In genomic region chr3:27049792-27050191, GRCh38 we compare ENCODE assay signal across 23 cellular contexts.
"Had no signal": no experiment of that assay in that cellular context is flagged by ENCODE, and none has a peak within 500 bp of the region (broad histone marks: within the 10 kb centered on the region; RNA-seq: fewer than 3 reads in every experiment).

No MANE protein-coding gene starts in this region.

- H3K27ac Mint-ChIP-seq: activated CD4-positive, alpha-beta T cell treated with anti-CD3 and anti-CD28 coated beads, Interleukin-2, amount 10 ng/mL, durations not matched to agents 7 days and 5 days; activated CD8-positive, alpha-beta T cell treated with anti-CD3 and anti-CD28 coated beads for 36 hours; activated naive CD4-positive, alpha-beta T cell treated with anti-CD3 and anti-CD28 coated beads, Interleukin-2, amount 50 U/mL, for 24 hours; endodermal cell; nephron progenitor cell; type B pancreatic cell had no signal

- DNase-seq: activated CD4-positive, alpha-beta T cell treated with anti-CD3 and anti-CD28 coated beads, Interleukin-2, amount 10 ng/mL, durations not matched to agents 7 days and 5 days; activated CD8-positive, alpha-beta T cell treated with anti-CD3 and anti-CD28 coated beads for 36 hours; activated gamma-delta T cell treated with Interleukin-2 at 50 U/mL for 16 hours; anterior cingulate cortex; body of pancreas; cortex of kidney; endodermal cell; esophagus squamous epithelium; gastrocnemius medialis; hippocampal formation; left colon; mesenchymal stem cell; mucosa of descending colon; nephron progenitor cell; small intestine; stimulated activated CD4-positive, alpha-beta T cell treated with anti-CD3 and anti-CD28 coated beads, Interleukin-15, amount 100 ng/mL, for 24 hours; stimulated activated naive CD4-positive, alpha-beta T cell had no signal

- H3K4me3 ChIP-seq: body of pancreas, cardiac muscle cell, esophagus squamous epithelium, gastrocnemius medialis, mucosa of descending colon, thoracic aorta had no signal

- H3K27me3 Mint-ChIP-seq: activated CD4-positive, alpha-beta T cell treated with anti-CD3 and anti-CD28 coated beads, Interleukin-2, amount 10 ng/mL, durations not matched to agents 7 days and 5 days; activated CD8-positive, alpha-beta T cell treated with anti-CD3 and anti-CD28 coated beads for 36 hours; activated naive CD4-positive, alpha-beta T cell treated with anti-CD3 and anti-CD28 coated beads, Interleukin-2, amount 50 U/mL, for 24 hours; type B pancreatic cell had no signal

- H3K27me3 ChIP-seq: body of pancreas, cardiac muscle cell, esophagus squamous epithelium, gastrocnemius medialis had no signal

- H3K4me3 Mint-ChIP-seq: activated CD4-positive, alpha-beta T cell treated with anti-CD3 and anti-CD28 coated beads, Interleukin-2, amount 10 ng/mL, durations not matched to agents 7 days and 5 days; activated CD8-positive, alpha-beta T cell treated with anti-CD3 and anti-CD28 coated beads for 36 hours; activated naive CD4-positive, alpha-beta T cell treated with anti-CD3 and anti-CD28 coated beads, Interleukin-2, amount 50 U/mL, for 24 hours; endodermal cell; nephron progenitor cell; type B pancreatic cell had no signal

- ATAC-seq: activated CD4-positive, CD25-positive, alpha-beta regulatory T cell treated with anti-CD3 and anti-CD28 coated beads, Interleukin-2, amount 50 U/mL, for 24 hours; activated CD8-positive, alpha-beta T cell treated with anti-CD3 and anti-CD28 coated beads for 36 hours; body of pancreas; gastrocnemius medialis; left colon; mucosa of descending colon; sciatic nerve had no signal

- H3K36me3 ChIP-seq: cardiac muscle cell, esophagus squamous epithelium, gastrocnemius medialis, thoracic aorta had no signal

- H3K36me3 Mint-ChIP-seq: activated naive CD4-positive, alpha-beta T cell treated with anti-CD3 and anti-CD28 coated beads, Interleukin-2, amount 50 U/mL, for 24 hours; type B pancreatic cell had no signal

- H3K4me1 Mint-ChIP-seq: activated CD4-positive, alpha-beta T cell treated with anti-CD3 and anti-CD28 coated beads, Interleukin-2, amount 10 ng/mL, durations not matched to agents 7 days and 5 days; activated naive CD4-positive, alpha-beta T cell treated with anti-CD3 and anti-CD28 coated beads, Interleukin-2, amount 50 U/mL, for 24 hours had no signal
